13 cellular contexts compared by ENCODE assay signal in genomic region chr4:123517971-123518370, GRCh38.
DNase-seq lines count a peak whose midpoint lies in the region; ATAC-seq, FAIRE-seq and TF ChIP-seq lines count a peak whose summit lies in the region.
"Had no signal": no experiment of that assay in that cellular context is flagged by ENCODE, and none has a peak within 500 bp of the region (broad histone marks: within the 10 kb centered on the region; RNA-seq: fewer than 3 reads in every experiment).

No MANE protein-coding gene starts in this region.

- no peak overlapping the region for H3K4me3 Mint-ChIP-seq in activated T-helper 1 cell treated with anti-CD3 and anti-CD28 coated beads, Interleukin-12 subunit alpha, Interleukin-12 subunit beta, Interleukin-2, Interleukin-4 antibody, amounts not matched to agents 30 ng/mL and 10 ng/mL and 1 ng/mL, durations not matched to agents 14 hours and 24 hours and 36 hours
- H3K4me3 Mint-ChIP-seq: CD14-positive monocyte; CD8-positive, alpha-beta T cell; H9 had no signal

- peaks cover 27% of the 10 kb centered on the region for H3K27me3 Mint-ChIP-seq in activated T-helper 1 cell treated with anti-CD3 and anti-CD28 coated beads, Interleukin-12 subunit alpha, Interleukin-12 subunit beta, Interleukin-2, Interleukin-4 antibody, amounts not matched to agents 30 ng/mL and 10 ng/mL and 1 ng/mL, durations not matched to agents 14 hours and 24 hours and 36 hours (ENCODE audit: insufficient read depth)

- TF ChIP-seq POLR2A in GM12892 (IDR thresholded peaks at IDR 0.05; ENCODE audit: low read depth, low read length) (no peak), HepG2 (IDR thresholded peaks at IDR 0.05; ENCODE audit: insufficient read depth in 1 of 2, low read depth in 2 of 2, low read length in 2 of 2) (no peak)

- no peak for TF ChIP-seq RAD21 in HepG2 (CRISPR knock-in tag; IDR thresholded peaks at IDR 0.05)

- H3K4me1 Mint-ChIP-seq in activated T-helper 1 cell treated with anti-CD3 and anti-CD28 coated beads, Interleukin-12 subunit alpha, Interleukin-12 subunit beta, Interleukin-2, Interleukin-4 antibody, amounts not matched to agents 30 ng/mL and 10 ng/mL and 1 ng/mL, durations not matched to agents 14 hours and 24 hours and 36 hours (ENCODE audit: low read depth) = no peaks in the 10 kb centered on the region
- H3K4me1 Mint-ChIP-seq: CD14-positive monocyte had no signal

- WGBS in HepG2 (ENCODE audit: low lambda C conversion rate) = 94% methylated on average over 3 of the region's 3 CpGs

- TF ChIP-seq CTCF in fibroblast of lung (conservative IDR thresholded peaks at IDR 0.05 in 1 of 2, IDR thresholded peaks at IDR 0.05 in 1 of 2; ENCODE audit: low read depth in 1 of 2, low read length in 2 of 2) = no peak
- no peak for TF ChIP-seq CTCF in HepG2 (CRISPR knock-in tag; IDR thresholded peaks at IDR 0.05)

- H3K27me3 ChIP-seq in fibroblast of lung (ENCODE audit: control insufficient read depth, insufficient read depth, low read length) (no peaks in the 10 kb centered on the region), HepG2 (ENCODE audit: control insufficient read depth in 1 of 2, insufficient read depth in 2 of 2, low read length in 2 of 2) (no peaks in the 10 kb centered on the region)

- H3K4me1 ChIP-seq in fibroblast of lung (ENCODE audit: control insufficient read depth, extremely low read depth, insufficient read depth, low read length) = no peaks in the 10 kb centered on the region
- no peaks in the 10 kb centered on the region for H3K4me1 ChIP-seq in HepG2 (ENCODE audit: insufficient read depth, low read length)

- no peaks in the 10 kb centered on the region for H3K36me3 ChIP-seq in fibroblast of lung (ENCODE audit: control insufficient read depth, insufficient read depth, low read length)
- no peaks in the 10 kb centered on the region for H3K36me3 ChIP-seq in HepG2 (replicated peaks in 1 of 2; ENCODE audit: control insufficient read depth in 1 of 2, insufficient read depth in 2 of 2, low read length in 2 of 2)

- CTCF ChIA-PET in HepG2 (lab: Yijun Ruan, JAX; ENCODE audit: low intra/inter-chr PET ratio, low total read pairs) = no interaction called here

- H3K79me2 ChIP-seq in fibroblast of lung (ENCODE audit: control insufficient read depth, insufficient read depth, low read length) (no peaks in the 10 kb centered on the region), HepG2 (ENCODE audit: insufficient read depth, low read length) (no peaks in the 10 kb centered on the region)

- H3K27ac ChIP-seq in fibroblast of lung (ENCODE audit: insufficient read depth, low read length) (no peak overlapping the region), HepG2 (ENCODE audit: extremely low read length, insufficient read depth, low read length) (no peak overlapping the region)

- no peaks in the 10 kb centered on the region for H4K20me1 ChIP-seq in fibroblast of lung (ENCODE audit: control insufficient read depth, extremely low read depth, insufficient read depth, low read length)
- no peaks in the 10 kb centered on the region for H4K20me1 ChIP-seq in HepG2 (ENCODE audit: insufficient read depth, low read length)

- H3K9me3 Mint-ChIP-seq in activated T-helper 1 cell treated with anti-CD3 and anti-CD28 coated beads, Interleukin-12 subunit alpha, Interleukin-12 subunit beta, Interleukin-2, Interleukin-4 antibody, amounts not matched to agents 30 ng/mL and 10 ng/mL and 1 ng/mL, durations not matched to agents 14 hours and 24 hours and 36 hours = no peaks in the 10 kb centered on the region
- H3K9me3 Mint-ChIP-seq: CD14-positive monocyte; CD8-positive, alpha-beta T cell; H9 had no signal

- intact Hi-C loops in HepG2 (cut with micrococcal nuclease; ENCODE audit: unreplicated experiment) = no loop called here
- intact Hi-C loops in activated T-helper 1 cell treated with anti-CD3 and anti-CD28 coated beads, Interleukin-12 subunit alpha, Interleukin-12 subunit beta, Interleukin-2, Interleukin-4 antibody, amounts not matched to agents 30 ng/mL and 10 ng/mL and 1 ng/mL, durations not matched to agents 14 hours and 24 hours and 36 hours (cut with micrococcal nuclease) = no loop called here

- in situ Hi-C loops in HepG2 (cut with HindIII; ENCODE audit: extremely low pct_ligation_motif_present, low pct_unique_long_range_greater_than_20kb) = no loop called here

- no TSS peak for BruUV-seq in HepG2 (replicated peaks; lab: Mats Ljungman, UMichigan)

- no peak overlapping the region for H3K4me2 ChIP-seq in fibroblast of lung (ENCODE audit: extremely low read depth, insufficient read depth, low read length)
- no peak overlapping the region for H3K4me2 ChIP-seq in HepG2 (ENCODE audit: low read depth, low read length)

- FAIRE-seq in GM12892 (lab: Jason Lieb, UNC) (peak; percentile 17), HepG2 (lab: Jason Lieb, UNC) (no peak)
- FAIRE-seq: A204.1 had no signal

- ATAC-seq in HepG2 = no peak
- ATAC-seq: CD8-positive, alpha-beta T cell had no signal

- no peak overlapping the region for H3K4me3 ChIP-seq in fibroblast of lung (replicated peaks in 1 of 4; ENCODE audit: control extremely low read depth in 1 of 4, insufficient read depth in 1 of 4, low read depth in 3 of 4, low read length in 4 of 4)
- H3K4me3 ChIP-seq in HepG2 (replicated peaks in 1 of 3; ENCODE audit: insufficient read depth in 1 of 3, low read depth in 2 of 3, low read length in 3 of 3) = no peak overlapping the region

- no peak overlapping the region for H3K27ac Mint-ChIP-seq in activated T-helper 1 cell treated with anti-CD3 and anti-CD28 coated beads, Interleukin-12 subunit alpha, Interleukin-12 subunit beta, Interleukin-2, Interleukin-4 antibody, amounts not matched to agents 30 ng/mL and 10 ng/mL and 1 ng/mL, durations not matched to agents 14 hours and 24 hours and 36 hours
- H3K27ac Mint-ChIP-seq: CD14-positive monocyte; CD8-positive, alpha-beta T cell had no signal

- no peak overlapping the region for H3K9ac ChIP-seq in fibroblast of lung (ENCODE audit: insufficient read depth, low read length)
- no peak overlapping the region for H3K9ac ChIP-seq in HepG2 (ENCODE audit: insufficient read depth, low read depth, low read length)

- DNase-seq in GM12892 (ENCODE audit: insufficient read length) (no peak), LHCN-M2 (ENCODE audit: low read depth) (peak; percentile 18), fibroblast of lung (ENCODE audit: low read depth in 2 of 2) (peak; percentile 30 to 66), iris pigment epithelial cell (ENCODE audit: low read depth) (peak; percentile 9), HepG2 (ENCODE audit: low spot score) (no peak), NCI-H524 treated with DMSO at 0.1 percent for 48 hours (lab: John Stamatoyannopoulos, UW) (no peak)
- no peak for DNase-seq in activated T-helper 1 cell treated with anti-CD3 and anti-CD28 coated beads, Interleukin-12 subunit alpha, Interleukin-12 subunit beta, Interleukin-2, Interleukin-4 antibody, amounts not matched to agents 30 ng/mL and 10 ng/mL and 1 ng/mL, durations not matched to agents 14 hours and 24 hours and 36 hours (ENCODE audit: low spot score)
- DNase-seq: CD8-positive, alpha-beta T cell; COR-L47; GOT3; H9 had no signal

- TF ChIP-seq EP300 in HepG2 (IDR thresholded peaks at IDR 0.05; ENCODE audit: low read depth in 2 of 2, low read length in 2 of 2) (no peak), HepG2 (CRISPR knock-in tag; IDR thresholded peaks at IDR 0.05; ENCODE audit: borderline replicate concordance) (no peak)

- POLR2A ChIA-PET in HepG2 (lab: Yijun Ruan, JAX) = interaction anchor here (1.1 kb wide), 1 partner anchor 13 kb away, joined by 3 read pairs; no protein-coding TSS in a partner anchor

- H2AFZ ChIP-seq in fibroblast of lung (ENCODE audit: low read length) (no peak overlapping the region), HepG2 (ENCODE audit: low read length) (no peak overlapping the region)

- no peaks in the 10 kb centered on the region for H3K36me3 Mint-ChIP-seq in activated T-helper 1 cell treated with anti-CD3 and anti-CD28 coated beads, Interleukin-12 subunit alpha, Interleukin-12 subunit beta, Interleukin-2, Interleukin-4 antibody, amounts not matched to agents 30 ng/mL and 10 ng/mL and 1 ng/mL, durations not matched to agents 14 hours and 24 hours and 36 hours (ENCODE audit: low read depth)
- H3K36me3 Mint-ChIP-seq: CD14-positive monocyte; CD8-positive, alpha-beta T cell had no signal

- no peaks in the 10 kb centered on the region for H3K9me3 ChIP-seq in fibroblast of lung (ENCODE audit: control insufficient read depth, insufficient read depth, low read depth, low read length)
- H3K9me3 ChIP-seq in HepG2 (ENCODE audit: low read length) = no peaks in the 10 kb centered on the region

TF ChIP-seq in HepG2, 621 proteins besides CTCF, POLR2A, EP300 and RAD21 (continues in another document):
- TF ChIP-seq ZFP90 (CRISPR knock-in tag; IDR thresholded peaks at IDR 0.05; ENCODE audit: borderline replicate concordance) = no peak
- no peak for TF ChIP-seq ZNF775 (CRISPR knock-in tag; IDR thresholded peaks at IDR 0.05; ENCODE audit: borderline replicate concordance)
- TF ChIP-seq SAFB2 (CRISPR knock-in tag; IDR thresholded peaks at IDR 0.05; ENCODE audit: borderline replicate concordance, low read depth) = no peak
- TF ChIP-seq ZNF503 (CRISPR knock-in tag; IDR thresholded peaks at IDR 0.05) = no peak

Comparison
In these comparisons a context has a peak if more than half of its experiments do, and no peak if none do; other contexts are left out.
1. DNase-seq: peak in LHCN-M2 (single experiment), fibroblast of lung (2 of 2) and iris pigment epithelial cell (single experiment); none in GM12892 (single experiment), HepG2 (single experiment), NCI-H524 treated with DMSO at 0.1 percent for 48 hours (single experiment) and activated T-helper 1 cell treated with anti-CD3 and anti-CD28 coated beads, Interleukin-12 subunit alpha, Interleukin-12 subunit beta, Interleukin-2, Interleukin-4 antibody, amounts not matched to agents 30 ng/mL and 10 ng/mL and 1 ng/mL, durations not matched to agents 14 hours and 24 hours and 36 hours (single experiment).